ENCODE assay signal across 8 cellular contexts in the genomic region with DNA sequence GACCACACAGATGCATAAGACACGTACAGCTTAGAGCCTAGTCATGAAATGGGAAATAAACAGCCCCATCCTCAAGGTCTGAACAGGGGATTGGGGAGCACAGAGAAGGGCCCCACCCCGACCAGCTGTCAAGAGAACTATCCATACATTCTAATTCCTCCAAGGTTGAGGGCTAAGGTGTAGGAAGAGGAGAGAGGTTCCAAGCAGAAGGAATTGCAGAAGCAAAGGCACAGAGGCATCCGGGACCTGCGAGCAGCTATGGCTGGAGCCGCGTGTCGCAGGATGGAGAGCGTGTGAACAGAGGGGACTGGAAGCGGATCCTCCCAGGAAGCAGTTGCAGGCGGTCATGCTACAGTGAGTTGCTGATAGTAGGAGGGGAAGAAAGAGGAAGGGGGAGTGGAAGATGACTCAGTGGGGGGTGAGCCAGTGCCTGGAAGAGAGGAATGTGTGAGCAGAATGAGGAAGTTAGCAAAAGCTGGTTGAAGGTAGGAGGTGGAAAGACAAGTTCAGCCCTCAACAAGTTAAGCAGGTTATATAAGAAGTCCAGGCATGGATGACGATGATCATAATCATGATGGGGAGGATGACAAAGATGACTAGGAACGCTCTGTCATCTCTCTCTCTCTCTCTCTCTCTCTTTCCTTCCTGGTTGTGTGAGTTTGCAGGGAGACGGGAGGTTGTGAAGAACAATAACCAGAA.
DNase-seq lines count a peak whose midpoint lies in the region; ATAC-seq and TF ChIP-seq lines count a peak whose summit lies in the region.

No MANE protein-coding gene starts in this region.

- no peak for TF ChIP-seq POLR2A in ovary (IDR thresholded peaks at IDR 0.05)

- WGBS in ovary, 3 donors = 71 to 80% (median 75%) methylated on average over 13 of the region's 13 CpGs

- no peak overlapping the region for H3K4me3 Mint-ChIP-seq in activated naive CD4-positive, alpha-beta T cell treated with anti-CD3 and anti-CD28 coated beads, Interleukin-2, amount 10 ng/mL, durations not matched to agents 7 days and 5 days
- H3K4me3 Mint-ChIP-seq in CD4-positive, alpha-beta memory T cell = peak overlapping the region in 1 of 8 donors; percentile 21

- H3K36me3 Mint-ChIP-seq in activated naive CD4-positive, alpha-beta T cell treated with anti-CD3 and anti-CD28 coated beads, Interleukin-2, amount 10 ng/mL, durations not matched to agents 7 days and 5 days = peaks cover 7% of the 10 kb centered on the region
- H3K36me3 Mint-ChIP-seq in CD4-positive, alpha-beta memory T cell = no peaks in the 10 kb centered on the region

- no peak for TF ChIP-seq CTCF in HEK293 (tag by site-specific recombination; IDR thresholded peaks at IDR 0.05)
- no peak for TF ChIP-seq CTCF in ovary (IDR thresholded peaks at IDR 0.05)

- H3K27ac ChIP-seq in HEK293 (ENCODE audit: extremely low read depth, low read depth, low read length) = no peak overlapping the region
- no peak overlapping the region for H3K27ac ChIP-seq in ovary
- H3K27ac ChIP-seq in CD4-positive, alpha-beta memory T cell (ENCODE audit: low read depth, low read length) = no peak overlapping the region

- H3K27ac Mint-ChIP-seq in activated naive CD4-positive, alpha-beta T cell treated with anti-CD3 and anti-CD28 coated beads, Interleukin-2, amount 10 ng/mL, durations not matched to agents 7 days and 5 days = no peak overlapping the region
- peak overlapping the region in 2 of 7 donors; percentile 36 to 53 for H3K27ac Mint-ChIP-seq in CD4-positive, alpha-beta memory T cell

- H3K4me3 ChIP-seq in HEK293 (ENCODE audit: low read depth, low read length) = no peak overlapping the region
- H3K4me3 ChIP-seq in ovary = no peak overlapping the region
- no peak overlapping the region for H3K4me3 ChIP-seq in CD4-positive, alpha-beta memory T cell (ENCODE audit: low read length in 2 of 2)

- peaks cover 2% of the 10 kb centered on the region for H3K9me3 Mint-ChIP-seq in activated naive CD4-positive, alpha-beta T cell treated with anti-CD3 and anti-CD28 coated beads, Interleukin-2, amount 10 ng/mL, durations not matched to agents 7 days and 5 days
- peaks cover 0 to under 1% (median 0%) of the 10 kb centered on the region in 8 donors for H3K9me3 Mint-ChIP-seq in CD4-positive, alpha-beta memory T cell

- TF ChIP-seq EP300 in ovary (IDR thresholded peaks at IDR 0.05) = no peak

- no peaks in the 10 kb centered on the region for H3K9me3 ChIP-seq in HEK293 (ENCODE audit: control insufficient read depth, insufficient read depth, low read depth, low read length)
- H3K9me3 ChIP-seq in ovary = no peaks in the 10 kb centered on the region
- no peaks in the 10 kb centered on the region for H3K9me3 ChIP-seq in CD4-positive, alpha-beta memory T cell (ENCODE audit: control insufficient read depth in 1 of 2, low read length in 2 of 2)

- peaks cover 20% of the 10 kb centered on the region for H3K27me3 Mint-ChIP-seq in activated naive CD4-positive, alpha-beta T cell treated with anti-CD3 and anti-CD28 coated beads, Interleukin-2, amount 10 ng/mL, durations not matched to agents 7 days and 5 days
- peaks cover 2 to 5% of the 10 kb centered on the region in 2 donors for H3K27me3 Mint-ChIP-seq in CD4-positive, alpha-beta memory T cell

- no peak for ATAC-seq in HG03571 (IDR thresholded peaks at IDR 0.05; ENCODE audit: unreplicated experiment)

- peaks cover 51% of the 10 kb centered on the region for H3K4me1 Mint-ChIP-seq in activated naive CD4-positive, alpha-beta T cell treated with anti-CD3 and anti-CD28 coated beads, Interleukin-2, amount 10 ng/mL, durations not matched to agents 7 days and 5 days
- peaks cover 8 to 26% (median 18%) of the 10 kb centered on the region in 4 donors for H3K4me1 Mint-ChIP-seq in CD4-positive, alpha-beta memory T cell

- CTCF ChIA-PET in HEK293 (lab: Yijun Ruan, JAX) = no interaction called here
- CTCF ChIA-PET in activated naive CD4-positive, alpha-beta T cell treated with anti-CD3 and anti-CD28 coated beads, Interleukin-2, amount 10 ng/mL, durations not matched to agents 7 days and 5 days (lab: Charles Lee) = interaction anchor here (1.1 kb wide), 1 partner anchor 271 kb away, joined by 3 read pairs; no protein-coding TSS in a partner anchor
- CTCF ChIA-PET in CD4-positive, alpha-beta memory T cell (lab: Charles Lee; ENCODE audit: partially characterized antibody) = no interaction called here

- POLR2A ChIA-PET in HEK293 (lab: Yijun Ruan, JAX) = no interaction called here
- POLR2A ChIA-PET in CD4-positive, alpha-beta memory T cell (lab: Charles Lee; ENCODE audit: partially characterized antibody) = no interaction called here

- H3K36me3 ChIP-seq in HEK293 (ENCODE audit: control insufficient read depth in 2 of 2, insufficient read depth in 1 of 2, low read length in 2 of 2) = no peaks in the 10 kb centered on the region
- no peaks in the 10 kb centered on the region for H3K36me3 ChIP-seq in ovary
- no peaks in the 10 kb centered on the region for H3K36me3 ChIP-seq in CD4-positive, alpha-beta memory T cell (ENCODE audit: insufficient read depth, low read length)

- H3K4me1 ChIP-seq in HEK293 (ENCODE audit: control insufficient read depth, insufficient read depth, low read length) = no peaks in the 10 kb centered on the region
- peaks cover 4% of the 10 kb centered on the region for H3K4me1 ChIP-seq in ovary (ENCODE audit: insufficient read depth)
- peaks cover 14% of the 10 kb centered on the region for H3K4me1 ChIP-seq in CD4-positive, alpha-beta memory T cell (ENCODE audit: insufficient read depth, low read length)

- no peaks in the 10 kb centered on the region for H3K27me3 ChIP-seq in ovary
- no peaks in the 10 kb centered on the region for H3K27me3 ChIP-seq in CD4-positive, alpha-beta memory T cell (ENCODE audit: insufficient read depth, low read length)

- intact Hi-C loops in ovary (cut with DNase I) = no loop called here
- intact Hi-C loops in CD4-positive, alpha-beta memory T cell (cut with micrococcal nuclease) = no loop called here

- DNase-seq in SKM-1 treated with dmso at 0.1 percent for 144 hours (lab: John Stamatoyannopoulos, UW; ENCODE audit: unreplicated experiment) (peak; percentile 98), foreskin melanocyte (peak; percentile 49), ovary (peak in 4 of 5 donors; percentile 35 to 52 (median 45)), NAMALWA (ENCODE audit: low spot score) (no peak)
- no peak for DNase-seq in activated naive CD4-positive, alpha-beta T cell treated with anti-CD3 and anti-CD28 coated beads, Interleukin-2, amount 10 ng/mL, durations not matched to agents 7 days and 5 days
- DNase-seq in CD4-positive, alpha-beta memory T cell = no peak

TF ChIP-seq in HEK293, 187 proteins besides CTCF, POLR2A, EP300 and RAD21:
- TF ChIP-seq EGR2 (tag by site-specific recombination; IDR thresholded peaks at IDR 0.05; ENCODE audit: low read depth) (peak; percentile 54), ZNF37A (tag by site-specific recombination; IDR thresholded peaks at IDR 0.05) (no peak)

Comparison
In these comparisons a context has a peak if more than half of its experiments do, and no peak if none do; other contexts are left out.
1. DNase-seq: peak in SKM-1 treated with dmso at 0.1 percent for 144 hours (single experiment), foreskin melanocyte (single experiment) and ovary (4 of 5); none in activated naive CD4-positive, alpha-beta T cell treated with anti-CD3 and anti-CD28 coated beads, Interleukin-2, amount 10 ng/mL, durations not matched to agents 7 days and 5 days (single experiment), NAMALWA (single experiment) and CD4-positive, alpha-beta memory T cell (0 of 5).